Comparison of ENCODE assay signal across 12 cellular contexts in the genomic region with DNA sequence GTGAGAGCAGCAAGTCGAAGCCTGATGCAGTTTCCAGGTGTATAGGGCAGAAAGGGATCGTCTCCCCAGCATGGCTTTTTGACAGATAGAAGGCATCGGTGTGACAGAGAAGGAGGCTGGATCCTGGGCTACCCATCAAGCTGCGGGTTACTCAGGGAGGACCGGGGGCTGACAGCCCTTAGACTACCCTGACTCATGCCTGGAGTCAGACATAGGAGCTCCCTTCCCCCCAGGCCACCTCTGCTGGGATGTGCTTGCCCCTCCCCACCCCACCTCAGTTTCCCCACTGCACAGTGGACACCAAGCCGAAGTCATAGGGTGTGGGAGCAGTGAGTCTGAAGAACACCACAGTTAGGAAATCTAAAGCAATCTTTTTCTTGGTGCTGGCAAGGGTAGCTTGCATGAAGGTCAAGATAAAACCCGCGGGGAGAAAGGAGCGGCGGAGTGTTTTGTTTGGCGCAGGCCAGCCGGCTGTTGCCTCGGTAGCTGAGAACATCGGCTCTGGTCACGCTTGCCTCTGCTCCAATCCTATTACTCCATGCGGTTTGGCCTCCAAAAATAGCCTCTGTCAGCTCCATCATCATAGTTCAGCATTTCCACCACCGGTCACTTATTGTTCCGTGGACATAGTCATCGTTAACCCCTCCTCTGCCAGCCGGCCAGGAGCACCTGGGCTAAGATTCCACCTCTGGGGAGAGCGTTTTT.
A peak's percentile ranks its signal among the peaks of the same experiment; 100 is the strongest.
DNase-seq lines count a peak whose midpoint lies in the region; ATAC-seq and TF ChIP-seq lines count a peak whose summit lies in the region.
"Had no signal": no experiment of that assay in that cellular context is flagged by ENCODE, and none has a peak within 500 bp of the region (broad histone marks: within the 10 kb centered on the region; RNA-seq: fewer than 3 reads in every experiment).

No MANE protein-coding gene starts in this region.

- peak overlapping the region; percentile 70 for H2AFZ ChIP-seq in osteoblast (ENCODE audit: low read length)

- H3K9me3 ChIP-seq in gastroesophageal sphincter: no peaks in the 10 kb centered on the region
- H3K9me3 ChIP-seq in osteoblast (ENCODE audit: low read depth, low read length): no peaks in the 10 kb centered on the region
- H3K9me3 ChIP-seq: A549 had no signal

- no peak overlapping the region for H3K4me3 ChIP-seq in gastroesophageal sphincter
- peak overlapping the region; percentile 53 for H3K4me3 ChIP-seq in osteoblast (ENCODE audit: insufficient read depth, low read length)
- H3K4me3 ChIP-seq: A549, dorsolateral prefrontal cortex had no signal

- no peaks in the 10 kb centered on the region for H4K20me1 ChIP-seq in osteoblast (ENCODE audit: insufficient read depth, low read length)

- TF ChIP-seq CTCF in gastroesophageal sphincter (IDR thresholded peaks at IDR 0.05) (no peak), osteoblast (IDR thresholded peaks at IDR 0.05; ENCODE audit: extremely low read depth, low read depth, low read length) (no peak), foreskin keratinocyte (conservative IDR thresholded peaks at IDR 0.05) (no peak)

- H3K79me2 ChIP-seq in osteoblast (ENCODE audit: insufficient read depth, low read length): no peaks in the 10 kb centered on the region

- H3K27ac ChIP-seq in gastroesophageal sphincter (peak overlapping the region in 3 of 4 donors; percentile 47 to 67 (median 52)), osteoblast (ENCODE audit: low read depth, low read length) (peak overlapping the region; percentile 87), foreskin keratinocyte (no peak overlapping the region)
- H3K27ac ChIP-seq: A549, dorsolateral prefrontal cortex had no signal

- peak overlapping the region; percentile 74 for H3K4me2 ChIP-seq in osteoblast (ENCODE audit: insufficient read depth, low read length)
- H3K4me2 ChIP-seq: A549 had no signal

- ATAC-seq in gastroesophageal sphincter (peak; percentile 84), GM19324 (IDR thresholded peaks at IDR 0.05; ENCODE audit: low FRiP score, unreplicated experiment) (no peak), foreskin keratinocyte (no peak)
- ATAC-seq: A549, SK-N-SH treated with all-trans-retinoic acid at 6 μM for 48 hours had no signal

- TF ChIP-seq EP300 in gastroesophageal sphincter (IDR thresholded peaks at IDR 0.05): no peak

- no peaks in the 10 kb centered on the region for H3K36me3 ChIP-seq in gastroesophageal sphincter
- no peaks in the 10 kb centered on the region for H3K36me3 ChIP-seq in osteoblast (ENCODE audit: insufficient read depth, low read length)

- DNase-seq in A172 (ENCODE audit: low spot score) (peak; percentile 85), amniotic stem cell (lab: John Stamatoyannopoulos, UW) (peak; percentile 34), osteoblast (ENCODE audit: insufficient read length, low spot score, missing footprints) (peak; percentile 99), HuH-7 (ENCODE audit: low spot score) (no peak), NCI-H82 (lab: John Stamatoyannopoulos, UW) (no peak), foreskin keratinocyte (no peak)
- DNase-seq: activated CD4-positive, alpha-beta T cell treated with anti-CD3 and anti-CD28 coated beads for 4 hours; dorsolateral prefrontal cortex had no signal

- H3K4me1 ChIP-seq in gastroesophageal sphincter (peaks cover 0 to 43% (median 10%) of the 10 kb centered on the region in 3 donors), osteoblast (ENCODE audit: insufficient read depth, low read length) (peaks cover 27% of the 10 kb centered on the region), foreskin keratinocyte (no peaks in the 10 kb centered on the region)

- WGBS in gastroesophageal sphincter (ENCODE audit: low coverage in 1 of 2), 2 donors: 32 to 76% methylated on average over 13 of the region's 21 CpGs

- H3K27me3 ChIP-seq in gastroesophageal sphincter (no peaks in the 10 kb centered on the region), osteoblast (ENCODE audit: insufficient read depth, low read length) (no peaks in the 10 kb centered on the region), foreskin keratinocyte (peaks cover 28% of the 10 kb centered on the region)
- H3K27me3 ChIP-seq: dorsolateral prefrontal cortex had no signal

- no peak for TF ChIP-seq POLR2A in gastroesophageal sphincter (IDR thresholded peaks at IDR 0.05)

Comparison
In these comparisons a context has a peak if more than half of its experiments do, and no peak if none do; other contexts are left out.
1. DNase-seq: peak in A172 (single experiment), amniotic stem cell (single experiment) and osteoblast (single experiment); none in HuH-7 (single experiment), NCI-H82 (single experiment) and foreskin keratinocyte (0 of 2).